ENCODE assay signal across 8 cellular contexts in the genomic region with DNA sequence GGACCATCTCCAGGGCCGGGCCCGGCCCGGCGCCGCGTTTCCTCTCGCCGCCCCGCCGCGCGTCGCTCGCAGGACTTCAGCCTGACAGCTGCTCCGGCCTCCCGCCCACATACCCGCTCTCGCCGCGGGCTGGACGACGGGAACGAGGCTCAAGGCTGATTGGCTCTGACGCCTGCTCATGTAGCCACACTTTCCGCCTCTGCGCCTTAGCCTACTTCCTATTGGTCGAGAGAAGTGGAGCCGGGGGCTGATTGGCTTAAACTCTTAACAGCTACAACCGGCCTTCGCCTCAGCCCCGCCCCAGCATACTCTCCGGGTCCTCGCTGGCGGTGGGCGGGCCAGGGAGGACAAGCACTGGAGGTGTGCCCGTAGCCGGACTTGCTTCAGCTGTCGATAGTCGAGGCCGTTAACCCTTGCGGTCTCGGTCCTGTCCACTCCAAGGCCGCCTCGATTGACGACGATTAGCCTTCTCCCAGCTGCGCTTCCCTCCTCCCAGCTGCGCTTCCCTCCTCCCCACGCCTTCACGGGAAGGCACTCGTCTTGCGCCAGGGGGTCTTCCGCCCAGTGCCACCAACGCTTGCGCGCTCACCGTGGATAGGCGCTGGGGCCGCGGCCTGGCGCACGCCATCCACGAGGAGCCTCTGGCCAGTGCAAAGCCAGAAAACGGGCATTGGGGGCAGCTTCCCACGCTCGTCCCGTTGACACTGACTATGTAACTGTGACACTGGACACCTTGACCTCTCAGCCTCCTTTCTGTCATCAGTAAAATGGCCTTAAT. TPM values are rescaled to one million over a fixed set of nuclear protein-coding genes. Genes with fewer than 3 reads are reported as not detected.
DNase-seq lines count a peak whose midpoint lies in the region; TF ChIP-seq lines count a peak whose summit lies in the region.

TSS of gene PRADC1 (minus strand) at position 86 of the 778 bp plus-strand sequence. CDS start at position 7, 79 bp downstream.

- TF ChIP-seq POLR2A in NB4 (IDR thresholded peaks at IDR 0.05; ENCODE audit: extremely low read depth, insufficient read length) = peak; percentile 72

- TF ChIP-seq CTCF in HFFc6 (IDR thresholded peaks at IDR 0.05) (no peak), NB4 (IDR thresholded peaks at IDR 0.05; ENCODE audit: low read depth, low read length) (no peak)

- H3K27ac ChIP-seq in SK-N-MC = peak within 1 kb of the TSS; percentile 89

- H3K36me3 ChIP-seq in SK-N-MC (ENCODE audit: insufficient read depth, low read length) = peaks cover 28% of the 10 kb centered on the region

- H3K4me3 Mint-ChIP-seq in HFFc6 = peak within 1 kb of the TSS; percentile 100

- H3K27me3 Mint-ChIP-seq in HFFc6 (ENCODE audit: insufficient read depth) = peaks cover 3% of the 10 kb centered on the region; the same call in 1 of the 2 replicates

- peak within 1 kb of the TSS; percentile 96 for H3K4me3 ChIP-seq in NB4 (ENCODE audit: low read depth, low read length)
- peak within 1 kb of the TSS; percentile 94 for H3K4me3 ChIP-seq in SK-N-MC

- H3K27ac Mint-ChIP-seq in HFFc6 = peak within 1 kb of the TSS; percentile 96

- H3K36me3 Mint-ChIP-seq in HFFc6 (ENCODE audit: low read depth) = peaks cover 14% of the 10 kb centered on the region

- DNase-seq in GM04503 (ENCODE audit: low read depth) (peak; percentile 99), HFFc6 (peak; percentile 100), NB4 (ENCODE audit: low read depth) (peak; percentile 100), SK-N-MC (ENCODE audit: low read depth, low spot score) (peak; percentile 92), germinal center (ENCODE audit: low spot score) (peak; percentile 99), non-pigmented ciliary epithelial cell (ENCODE audit: low read depth) (peak; percentile 99), superior temporal gyrus (ENCODE audit: extremely low spot score) (peak; percentile 100)
- peak; percentile 91 for DNase-seq in activated naive CD4-positive, alpha-beta T cell treated with anti-CD3 and anti-CD28 coated beads, Interleukin-2, amount 50 U/mL, for 16 hours

- no peaks in the 10 kb centered on the region for H3K9me3 Mint-ChIP-seq in HFFc6

- H3K9me3 ChIP-seq in SK-N-MC (ENCODE audit: low read depth, low read length) = no peaks in the 10 kb centered on the region

- H3K4me1 Mint-ChIP-seq in HFFc6 (ENCODE audit: low read depth) = peaks cover 33% of the 10 kb centered on the region

- H3K9ac ChIP-seq in SK-N-MC (ENCODE audit: insufficient read length) = peak within 1 kb of the TSS; percentile 76

RNA-seq across cellular contexts. Expression of gene PRADC1, which starts in this region (rescaled TPM):
- 10 to 100 TPM; 27.5 to 38.7 (median 31.7) TPM for total RNA-seq in HFFc6 (2021; fragmentation: NEBNext Ultra II Directional; extraction: Animal tissue kit (Norgen Biotek cat#: 25700))

Comparison
In these comparisons a context has a peak if more than half of its experiments do, and no peak if none do; other contexts are left out.
1. Peak in every context shown above with its lines: DNase-seq, H3K4me3 ChIP-seq and H3K27ac ChIP-seq.